ENCODE assay signal across 17 cellular contexts in the genomic region with DNA sequence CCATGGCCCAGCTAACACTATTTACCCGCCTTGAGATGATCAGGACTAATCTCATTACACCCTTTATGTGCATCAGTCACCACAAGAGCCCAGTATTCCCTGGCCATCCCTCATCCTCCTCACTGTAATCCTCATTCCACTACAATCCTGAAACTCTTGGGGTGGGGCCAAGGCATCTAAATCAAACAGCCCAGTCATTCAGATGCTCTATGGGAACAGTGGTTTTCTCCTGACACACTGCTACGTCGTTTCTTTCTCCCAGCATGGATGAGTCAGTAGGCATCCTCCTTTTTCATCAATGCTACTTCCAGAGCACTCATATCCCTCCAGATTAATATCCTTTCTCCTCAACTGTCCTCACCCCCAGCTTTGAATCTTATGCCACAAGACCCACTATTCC. TPM values are rescaled to one million over a fixed set of nuclear protein-coding genes. Genes with fewer than 3 reads are reported as not detected.
DNase-seq lines count a peak whose midpoint lies in the region; ATAC-seq lines count a peak whose summit lies in the region.
"Had no signal": no experiment of that assay in that cellular context is flagged by ENCODE, and none has a peak within 500 bp of the region (broad histone marks: within the 10 kb centered on the region; RNA-seq: fewer than 3 reads in every experiment).

No MANE protein-coding gene starts in this region.

- no peaks in the 10 kb centered on the region for H3K9me3 Mint-ChIP-seq in effector memory CD8-positive, alpha-beta T cell
- H3K9me3 Mint-ChIP-seq: activated naive CD4-positive, alpha-beta T cell treated with anti-CD3 and anti-CD28 coated beads, Interleukin-2, amount 50 U/mL, for 24 hours had no signal

- H3K27ac Mint-ChIP-seq in effector memory CD8-positive, alpha-beta T cell = no peak overlapping the region
- H3K27ac Mint-ChIP-seq: activated CD8-positive, alpha-beta memory T cell treated with anti-CD3 and anti-CD28 coated beads, Interleukin-2, amount 10 ng/mL, durations not matched to agents 7 days and 5 days; activated naive CD4-positive, alpha-beta T cell treated with anti-CD3 and anti-CD28 coated beads, Interleukin-2, amount 50 U/mL, for 24 hours; CD8-positive, alpha-beta memory T cell; stimulated activated naive CD8-positive, alpha-beta T cell treated with anti-CD3 and anti-CD28 coated beads, Interleukin-15, Interleukin-2, amounts not matched to agents 100 ng/mL and 50 ng/mL, for 24 hours had no signal

- no peak for ATAC-seq in effector memory CD8-positive, alpha-beta T cell (replicated peaks)
- no peak for ATAC-seq in GM21529 (IDR thresholded peaks at IDR 0.05; ENCODE audit: unreplicated experiment)
- ATAC-seq: activated CD8-positive, alpha-beta memory T cell treated with anti-CD3 and anti-CD28 coated beads, Interleukin-2, amount 10 ng/mL, durations not matched to agents 7 days and 5 days; HepG2 had no signal

- H3K27me3 Mint-ChIP-seq in effector memory CD8-positive, alpha-beta T cell = no peaks in the 10 kb centered on the region
- H3K27me3 Mint-ChIP-seq: activated CD8-positive, alpha-beta memory T cell treated with anti-CD3 and anti-CD28 coated beads, Interleukin-2, amount 10 ng/mL, durations not matched to agents 7 days and 5 days; activated naive CD4-positive, alpha-beta T cell treated with anti-CD3 and anti-CD28 coated beads, Interleukin-2, amount 50 U/mL, for 24 hours; CD8-positive, alpha-beta memory T cell; stimulated activated naive CD8-positive, alpha-beta T cell treated with anti-CD3 and anti-CD28 coated beads, Interleukin-15, Interleukin-2, amounts not matched to agents 100 ng/mL and 50 ng/mL, for 24 hours had no signal

- intact Hi-C loops in head of caudate nucleus (cut with DNase I) = no loop called here

- peak; percentile 91 for DNase-seq in EL
- DNase-seq in NCI-H82 treated with DMSO at 0.1 percent for 48 hours (lab: John Stamatoyannopoulos, UW; ENCODE audit: unreplicated experiment) = peak; percentile 76
- DNase-seq in dermis blood vessel endothelial cell = peak; percentile 13
- peak; percentile 79 for DNase-seq in non-pigmented ciliary epithelial cell (ENCODE audit: low read depth)
- no peak for DNase-seq in effector memory CD8-positive, alpha-beta T cell
- DNase-seq in head of caudate nucleus = no peak
- no peak for DNase-seq in activated effector memory CD4-positive, alpha-beta T cell treated with anti-CD3 and anti-CD28 coated beads, Interleukin-2, amount 50 U/mL, for 16 hours
- DNase-seq: activated CD8-positive, alpha-beta memory T cell treated with anti-CD3 and anti-CD28 coated beads, Interleukin-2, amount 10 ng/mL, durations not matched to agents 7 days and 5 days; CD8-positive, alpha-beta memory T cell; cortex of kidney; left ventricle myocardium inferior; NCI-H1436; SIG-M5 had no signal

- no peak overlapping the region for H3K4me3 Mint-ChIP-seq in effector memory CD8-positive, alpha-beta T cell
- H3K4me3 Mint-ChIP-seq: activated CD8-positive, alpha-beta memory T cell treated with anti-CD3 and anti-CD28 coated beads, Interleukin-2, amount 10 ng/mL, durations not matched to agents 7 days and 5 days; activated naive CD4-positive, alpha-beta T cell treated with anti-CD3 and anti-CD28 coated beads, Interleukin-2, amount 50 U/mL, for 24 hours; CD8-positive, alpha-beta memory T cell; stimulated activated naive CD8-positive, alpha-beta T cell treated with anti-CD3 and anti-CD28 coated beads, Interleukin-15, Interleukin-2, amounts not matched to agents 100 ng/mL and 50 ng/mL, for 24 hours had no signal

- peaks cover 22 to 28% of the 10 kb centered on the region in 2 donors for H3K4me1 Mint-ChIP-seq in effector memory CD8-positive, alpha-beta T cell (ENCODE audit: low read depth in 2 of 2)
- H3K4me1 Mint-ChIP-seq: activated naive CD4-positive, alpha-beta T cell treated with anti-CD3 and anti-CD28 coated beads, Interleukin-2, amount 50 U/mL, for 24 hours had no signal

- H3K36me3 Mint-ChIP-seq in effector memory CD8-positive, alpha-beta T cell (ENCODE audit: insufficient read depth) = peaks cover 4% of the 10 kb centered on the region

RNA-seq across cellular contexts. Expression of a gene that starts 5.6 kb away (rescaled TPM):
- total RNA-seq in dermis blood vessel endothelial cell = 26.9 and 39.6 TPM in 2 replicates

RNA-seq across cellular contexts. Expression of a gene that starts 22.2 kb away (rescaled TPM):
- total RNA-seq in dermis blood vessel endothelial cell = not detected in 2 replicates
- total RNA-seq: HepG2 had no signal

RNA-seq across cellular contexts. Expression of a gene that starts 38.2 kb away (rescaled TPM):
- 0.14 and 1.4 TPM in 2 replicates for total RNA-seq in dermis blood vessel endothelial cell
- total RNA-seq: HepG2, left ventricle myocardium inferior had no signal

RNA-seq across cellular contexts. Expression of a gene that starts 44.3 kb away (rescaled TPM):
- total RNA-seq in dermis blood vessel endothelial cell = 34.5 and 65.9 TPM in 2 replicates

RNA-seq across cellular contexts. Expression of a gene that starts 50.8 kb away (rescaled TPM):
- 2.0 and 2.7 TPM in 2 replicates for total RNA-seq in dermis blood vessel endothelial cell
- total RNA-seq: HepG2, left ventricle myocardium inferior had no signal

Comparison
In these comparisons a context has a peak if more than half of its experiments do, and no peak if none do; other contexts are left out.
1. DNase-seq: peak in EL (single experiment), NCI-H82 treated with DMSO at 0.1 percent for 48 hours (single experiment), dermis blood vessel endothelial cell (single experiment) and non-pigmented ciliary epithelial cell (single experiment); none in effector memory CD8-positive, alpha-beta T cell (0 of 3), head of caudate nucleus (0 of 42) and activated effector memory CD4-positive, alpha-beta T cell treated with anti-CD3 and anti-CD28 coated beads, Interleukin-2, amount 50 U/mL, for 16 hours (single experiment).